In the genomic region with DNA sequence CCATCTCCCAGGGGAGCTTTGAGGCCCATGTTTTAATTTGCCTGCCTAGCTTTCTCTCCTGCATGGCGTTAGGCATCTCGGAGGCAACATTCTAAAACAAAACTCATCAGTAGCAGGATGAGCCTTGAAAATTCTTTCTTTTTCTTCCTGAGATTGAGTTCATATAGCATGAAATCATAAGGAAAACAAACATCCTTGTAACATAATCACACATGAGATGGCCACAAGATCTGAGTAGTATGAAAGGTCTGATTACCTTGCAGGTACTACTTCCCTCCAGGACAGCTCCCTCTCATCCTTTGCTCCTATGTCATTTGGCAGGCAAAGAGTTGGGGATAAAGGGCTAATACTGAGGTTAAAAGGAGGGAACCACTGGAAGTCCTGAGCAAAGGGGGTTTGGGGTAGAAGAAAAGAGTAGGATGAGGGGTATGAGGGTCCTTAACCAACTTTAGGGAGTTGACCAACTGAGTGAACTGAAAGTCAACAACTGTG, we compare ENCODE assay signal across 15 cellular contexts.
"Had no signal": no experiment of that assay in that cellular context is flagged by ENCODE, and none has a peak within 500 bp of the region (broad histone marks: within the 10 kb centered on the region; RNA-seq: fewer than 3 reads in every experiment).

No MANE protein-coding gene starts in this region.

- H3K9me3 ChIP-seq: sigmoid colon had no signal

- H3K27ac Mint-ChIP-seq: activated B cell treated with CpG ODN at 0.5 μM for 24 hours; activated CD4-positive, alpha-beta T cell treated with anti-CD3 and anti-CD28 coated beads, Interleukin-2, amount 10 ng/mL, durations not matched to agents 24 days and 14 days; activated T-helper 1 cell treated with anti-CD3 and anti-CD28 coated beads, Interleukin-12 subunit alpha, Interleukin-12 subunit beta, Interleukin-2, Interleukin-4 antibody, amounts not matched to agents 30 ng/mL and 10 ng/mL and 1 ng/mL, durations not matched to agents 14 hours and 24 hours and 36 hours; dendritic cell treated with granulocyte-macrophage colony-stimulating factor and Interleukin-4, amounts not matched to agents 40 ng/mL and 50 ng/mL, for 4 days; effector memory CD8-positive, alpha-beta T cell; immature natural killer cell; nephron; stimulated activated naive B cell treated with anti-CD40 and anti-IgM and Interleukin-4, amounts not matched to agents 10 μg/mL and 1 μg/mL and 100 μg/mL, for 72 hours; T-helper 17 cell; type B pancreatic cell had no signal

- H3K4me3 ChIP-seq: sigmoid colon had no signal

- H3K27me3 Mint-ChIP-seq: activated CD4-positive, alpha-beta T cell treated with anti-CD3 and anti-CD28 coated beads, Interleukin-2, amount 10 ng/mL, durations not matched to agents 24 days and 14 days; effector memory CD8-positive, alpha-beta T cell; type B pancreatic cell had no signal

- H3K36me3 Mint-ChIP-seq: immature natural killer cell, type B pancreatic cell had no signal

- H3K4me1 Mint-ChIP-seq: activated B cell treated with CpG ODN at 0.5 μM for 24 hours, immature natural killer cell, T-helper 17 cell had no signal

- H3K36me3 ChIP-seq: sigmoid colon had no signal

- DNase-seq: activated B cell treated with CpG ODN at 0.5 μM for 24 hours; activated CD4-positive, alpha-beta T cell treated with anti-CD3 and anti-CD28 coated beads, Interleukin-2, amount 10 ng/mL, durations not matched to agents 24 days and 14 days; activated naive CD4-positive, alpha-beta T cell treated with Interleukin-2 at 50 U/mL for 16 hours; effector memory CD8-positive, alpha-beta T cell; immature natural killer cell; sigmoid colon; stimulated activated CD4-positive, alpha-beta T cell treated with anti-CD3 and anti-CD28 coated beads, Interleukin-2, amount 100 ng/mL, for 24 hours; stimulated activated naive B cell treated with anti-CD40 and anti-IgM and Interleukin-4, amounts not matched to agents 10 μg/mL and 1 μg/mL and 100 μg/mL, for 72 hours; substantia nigra; T-helper 17 cell had no signal

- H3K9me3 Mint-ChIP-seq: activated B cell treated with CpG ODN at 0.5 μM for 24 hours; activated CD4-positive, alpha-beta T cell treated with anti-CD3 and anti-CD28 coated beads, Interleukin-2, amount 10 ng/mL, durations not matched to agents 24 days and 14 days; activated T-helper 1 cell treated with anti-CD3 and anti-CD28 coated beads, Interleukin-12 subunit alpha, Interleukin-12 subunit beta, Interleukin-2, Interleukin-4 antibody, amounts not matched to agents 30 ng/mL and 10 ng/mL and 1 ng/mL, durations not matched to agents 14 hours and 24 hours and 36 hours; dendritic cell treated with granulocyte-macrophage colony-stimulating factor and Interleukin-4, amounts not matched to agents 40 ng/mL and 50 ng/mL, for 4 days; effector memory CD8-positive, alpha-beta T cell; nephron; type B pancreatic cell had no signal

- H3K27me3 ChIP-seq: sigmoid colon had no signal

- H3K27ac ChIP-seq: sigmoid colon had no signal

- ATAC-seq: effector memory CD8-positive, alpha-beta T cell; esophagus mucosa; stimulated activated naive B cell treated with anti-CD40 and anti-IgM and Interleukin-4, amounts not matched to agents 10 μg/mL and 1 μg/mL and 100 μg/mL, for 72 hours; T-helper 17 cell had no signal

- H3K4me3 Mint-ChIP-seq: activated B cell treated with CpG ODN at 0.5 μM for 24 hours; activated CD4-positive, alpha-beta T cell treated with anti-CD3 and anti-CD28 coated beads, Interleukin-2, amount 10 ng/mL, durations not matched to agents 24 days and 14 days; activated T-helper 1 cell treated with anti-CD3 and anti-CD28 coated beads, Interleukin-12 subunit alpha, Interleukin-12 subunit beta, Interleukin-2, Interleukin-4 antibody, amounts not matched to agents 30 ng/mL and 10 ng/mL and 1 ng/mL, durations not matched to agents 14 hours and 24 hours and 36 hours; dendritic cell treated with granulocyte-macrophage colony-stimulating factor and Interleukin-4, amounts not matched to agents 40 ng/mL and 50 ng/mL, for 4 days; effector memory CD8-positive, alpha-beta T cell; immature natural killer cell; nephron; stimulated activated naive B cell treated with anti-CD40 and anti-IgM and Interleukin-4, amounts not matched to agents 10 μg/mL and 1 μg/mL and 100 μg/mL, for 72 hours; T-helper 17 cell; type B pancreatic cell had no signal
